Comparison of ENCODE assay signal across 15 cellular contexts in the genomic region with DNA sequence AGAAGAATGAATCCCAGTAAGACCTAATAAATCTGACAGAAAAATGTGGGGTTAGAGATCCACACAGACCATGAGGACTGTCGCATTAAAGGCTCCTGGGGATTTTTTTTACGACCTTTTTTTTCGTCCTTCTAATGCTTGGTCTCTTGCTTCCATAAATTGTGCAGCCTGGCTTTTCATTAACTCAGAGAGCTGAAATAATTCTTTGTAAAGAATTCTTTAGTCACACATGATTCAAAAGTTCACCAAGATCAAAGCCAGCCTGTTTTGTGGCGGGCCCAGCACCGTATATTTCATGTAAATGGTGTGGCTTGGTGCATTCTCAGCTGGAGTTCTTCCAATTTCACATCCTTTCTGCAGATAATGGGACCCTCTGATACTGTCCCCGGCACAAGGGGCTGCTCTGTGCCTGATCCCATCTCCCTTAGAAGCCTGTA.
"Had no signal": no experiment of that assay in that cellular context is flagged by ENCODE, and none has a peak within 500 bp of the region (broad histone marks: within the 10 kb centered on the region; RNA-seq: fewer than 3 reads in every experiment).

No MANE protein-coding gene starts in this region.

- ATAC-seq: stimulated activated memory B cell treated with anti-CD40 and anti-IgM and Interleukin-4, amounts not matched to agents 10 μg/mL and 1 μg/mL and 100 μg/mL, for 72 hours had no signal

- H3K27me3 Mint-ChIP-seq: activated naive CD4-positive, alpha-beta T cell treated with anti-CD3 and anti-CD28 coated beads, Interleukin-2, amount 10 ng/mL, durations not matched to agents 7 days and 5 days; activated T-cell treated with anti-CD3 and anti-CD28 coated beads, Interleukin-2, amount 50 U/mL, for 24 hours; stimulated activated memory B cell treated with anti-CD40 and anti-IgM and Interleukin-4, amounts not matched to agents 10 μg/mL and 1 μg/mL and 100 μg/mL, for 72 hours had no signal

- DNase-seq: activated CD4-positive, alpha-beta T cell treated with anti-CD3 and anti-CD28 coated beads for 1 hour; activated CD4-positive, alpha-beta T cell treated with anti-CD3 and anti-CD28 coated beads, Interleukin-2, amount 50 U/mL, for 48 hours; activated naive CD4-positive, alpha-beta T cell treated with anti-CD3 and anti-CD28 coated beads, Interleukin-2, amount 10 ng/mL, durations not matched to agents 7 days and 5 days; activated T-cell treated with anti-CD3 and anti-CD28 coated beads, Interleukin-2, amount 50 U/mL, for 24 hours; hippocampal formation; mesendoderm; ovary; stimulated activated CD4-positive, alpha-beta T cell treated with anti-CD3 and anti-CD28 coated beads, Interleukin-2, amount 100 ng/mL, for 48 hours; T-helper 1 cell; T1000 had no signal

- H3K4me1 ChIP-seq: ascending aorta had no signal

- H3K36me3 ChIP-seq: ovary had no signal

- H3K27me3 ChIP-seq: ascending aorta, ovary had no signal

- H3K4me1 Mint-ChIP-seq: activated naive CD4-positive, alpha-beta T cell treated with anti-CD3 and anti-CD28 coated beads, Interleukin-2, amount 10 ng/mL, durations not matched to agents 7 days and 5 days; stimulated activated memory B cell treated with anti-CD40 and anti-IgM and Interleukin-4, amounts not matched to agents 10 μg/mL and 1 μg/mL and 100 μg/mL, for 72 hours had no signal

- H3K4me3 ChIP-seq: ascending aorta, ovary had no signal

- H3K27ac Mint-ChIP-seq: activated naive CD4-positive, alpha-beta T cell treated with anti-CD3 and anti-CD28 coated beads, Interleukin-2, amount 10 ng/mL, durations not matched to agents 7 days and 5 days; activated T-cell treated with anti-CD3 and anti-CD28 coated beads, Interleukin-2, amount 50 U/mL, for 24 hours; stimulated activated memory B cell treated with anti-CD40 and anti-IgM and Interleukin-4, amounts not matched to agents 10 μg/mL and 1 μg/mL and 100 μg/mL, for 72 hours had no signal

- H3K27ac ChIP-seq: ascending aorta, ovary had no signal

- H3K36me3 Mint-ChIP-seq: activated naive CD4-positive, alpha-beta T cell treated with anti-CD3 and anti-CD28 coated beads, Interleukin-2, amount 10 ng/mL, durations not matched to agents 7 days and 5 days had no signal

- FAIRE-seq: keratinocyte, urothelium cell line had no signal

- H3K4me3 Mint-ChIP-seq: activated naive CD4-positive, alpha-beta T cell treated with anti-CD3 and anti-CD28 coated beads, Interleukin-2, amount 10 ng/mL, durations not matched to agents 7 days and 5 days; activated T-cell treated with anti-CD3 and anti-CD28 coated beads, Interleukin-2, amount 50 U/mL, for 24 hours; neural crest cell; stimulated activated memory B cell treated with anti-CD40 and anti-IgM and Interleukin-4, amounts not matched to agents 10 μg/mL and 1 μg/mL and 100 μg/mL, for 72 hours had no signal
